ENCODE assay signal across 8 cellular contexts in genomic region chr17:1713878-1714487, GRCh38. TPM values are rescaled to one million over a fixed set of nuclear protein-coding genes. Genes with fewer than 3 reads are reported as not detected.
A peak's percentile ranks its signal among the peaks of the same experiment; 100 is the strongest.
DNase-seq lines count a peak whose midpoint lies in the region; ATAC-seq and TF ChIP-seq lines count a peak whose summit lies in the region.

No MANE protein-coding gene starts in this region.

- peaks cover 6% of the 10 kb centered on the region for H3K27me3 Mint-ChIP-seq in CD8-positive, alpha-beta T cell (ENCODE audit: low read depth)

- peaks cover 32% of the 10 kb centered on the region for H3K4me1 ChIP-seq in CD8-positive, alpha-beta T cell (ENCODE audit: insufficient read depth, low read length)

- CTCF ChIA-PET in CD8-positive, alpha-beta T cell (lab: Charles Lee), result interaction anchor here (1.0 to 2.4 kb wide), 2 partner anchors 9 to 70 kb away, joined by 3 to 8 read pairs; no protein-coding TSS in a partner anchor

- no peaks in the 10 kb centered on the region for H3K9me3 Mint-ChIP-seq in CD8-positive, alpha-beta T cell

- no peaks in the 10 kb centered on the region for H3K36me3 Mint-ChIP-seq in CD8-positive, alpha-beta T cell

- no peak overlapping the region for H3K27ac Mint-ChIP-seq in CD8-positive, alpha-beta T cell

- intact Hi-C loops in CD8-positive, alpha-beta T cell (cut with DNase I, micrococcal nuclease), result loop anchor here in 1 of 2 experiments (10.0 kb wide), 1 partner anchor 591 kb away; the partner anchor contains the start of genes SMG6 and SRR

- peaks cover 31% of the 10 kb centered on the region for H3K4me1 Mint-ChIP-seq in CD8-positive, alpha-beta T cell (ENCODE audit: low read depth)

- H3K4me3 ChIP-seq in CD8-positive, alpha-beta T cell (ENCODE audit: low read depth, low read length), result no peak overlapping the region
- H3K4me3 ChIP-seq in WERI-Rb-1 (ENCODE audit: low read depth, low read length) (peak overlapping the region; percentile 29), skeletal muscle cell (ENCODE audit: low read depth, low read length) (peak overlapping the region; percentile 81)

- no peak for TF ChIP-seq CTCF in CD8-positive, alpha-beta T cell (IDR thresholded peaks at IDR 0.05)
- TF ChIP-seq CTCF in WERI-Rb-1 (IDR thresholded peaks at IDR 0.05; ENCODE audit: low read depth, low read length), result peak; percentile 89

- POLR2A ChIA-PET in CD8-positive, alpha-beta T cell (lab: Charles Lee), result interaction anchor here (0.9 to 1.2 kb wide), 2 partner anchors 30 kb away, joined by 3 to 4 read pairs; partner anchors contain the start of gene PRPF8

- H3K4me3 Mint-ChIP-seq in CD8-positive, alpha-beta T cell, result peak overlapping the region; percentile 62

- no peaks in the 10 kb centered on the region for H3K9me3 ChIP-seq in CD8-positive, alpha-beta T cell (ENCODE audit: low read length)
- no peaks in the 10 kb centered on the region for H3K9me3 ChIP-seq in WERI-Rb-1 (ENCODE audit: severe bottlenecking)

- H3K27ac ChIP-seq in CD8-positive, alpha-beta T cell (ENCODE audit: low read depth, low read length), result no peak overlapping the region
- H3K27ac ChIP-seq in WERI-Rb-1, result peak overlapping the region; percentile 44; the same call in 1 of the 2 replicates

- no peak for ATAC-seq in CD8-positive, alpha-beta T cell
- no peak for ATAC-seq in HG03342 (IDR thresholded peaks at IDR 0.05; ENCODE audit: unreplicated experiment)

- H3K27me3 ChIP-seq in CD8-positive, alpha-beta T cell (ENCODE audit: insufficient read depth, low read length), result peaks cover 4% of the 10 kb centered on the region
- no peaks in the 10 kb centered on the region for H3K27me3 ChIP-seq in WERI-Rb-1 (ENCODE audit: insufficient read depth, low read depth, severe bottlenecking)

- no peaks in the 10 kb centered on the region for H3K36me3 ChIP-seq in CD8-positive, alpha-beta T cell (ENCODE audit: insufficient read depth, low read length)
- H3K36me3 ChIP-seq in WERI-Rb-1, result no peaks in the 10 kb centered on the region

- DNase-seq in CD8-positive, alpha-beta T cell, result no peak
- DNase-seq in HT-29 (ENCODE audit: low spot score), result peak; percentile 68
- peak; percentile 82 for DNase-seq in WERI-Rb-1
- DNase-seq in glomerular visceral epithelial cell (ENCODE audit: extremely low spot score), result peak; percentile 75
- DNase-seq in skeletal muscle cell (ENCODE audit: low read depth), result no peak
- DNase-seq in DMS153 treated with DMSO at 0.1 percent for 48 hours (lab: John Stamatoyannopoulos, UW; ENCODE audit: unreplicated experiment), result no peak
- DNase-seq in stimulated activated CD4-positive, alpha-beta T cell treated with anti-CD3 and anti-CD28 coated beads, Interleukin-2, amount 100 ng/mL, for 24 hours, result no peak

RNA-seq across cellular contexts. Expression of gene TLCD2, which starts 3.8 kb away (rescaled TPM):
- under 1 TPM; 0.11 to 0.14 TPM for total RNA-seq in CD8-positive, alpha-beta T cell
- 0.56 and 0.97 TPM in 2 replicates for total RNA-seq in HT-29 (2014; rRNA removed; shearing (Covaris generic))

RNA-seq across cellular contexts. Expression of gene WDR81, which starts 10.5 kb away (rescaled TPM):
- 10 to 100 TPM; 18.9 to 20.4 TPM for total RNA-seq in CD8-positive, alpha-beta T cell
- total RNA-seq in HT-29 (2014; rRNA removed; shearing (Covaris generic)), result 35.8 and 39.2 TPM in 2 replicates

RNA-seq across cellular contexts. Expression of gene SERPINF2, which starts 28.7 kb away (rescaled TPM):
- total RNA-seq in CD8-positive, alpha-beta T cell, result under 1 TPM; 0.22 to 0.28 TPM
- 9.8 and 10.9 TPM in 2 replicates for total RNA-seq in HT-29 (2014; rRNA removed; shearing (Covaris generic))

RNA-seq across cellular contexts. Expression of gene PRPF8, which starts 29.3 kb away (rescaled TPM):
- 100 to 1,000 TPM; 572 to 611 TPM for total RNA-seq in CD8-positive, alpha-beta T cell
- 92.7 and 92.8 TPM in 2 replicates for total RNA-seq in HT-29 (2014; rRNA removed; shearing (Covaris generic))

RNA-seq across cellular contexts. Expression of gene SERPINF1, which starts 47.9 kb away (rescaled TPM):
- 10 to 100 TPM; 19.7 to 20.2 TPM for total RNA-seq in CD8-positive, alpha-beta T cell
- total RNA-seq in HT-29 (2014; rRNA removed; shearing (Covaris generic)), result 1.1 and 5.0 TPM in 2 replicates

Comparison
In these comparisons a context has a peak if more than half of its experiments do, and no peak if none do; other contexts are left out.
1. DNase-seq: peak in HT-29 (single experiment), WERI-Rb-1 (single experiment) and glomerular visceral epithelial cell (single experiment); none in CD8-positive, alpha-beta T cell (0 of 7), skeletal muscle cell (single experiment), DMS153 treated with DMSO at 0.1 percent for 48 hours (single experiment) and stimulated activated CD4-positive, alpha-beta T cell treated with anti-CD3 and anti-CD28 coated beads, Interleukin-2, amount 100 ng/mL, for 24 hours (0 of 2).